Comparison of ENCODE assay signal across 10 cellular contexts in the genomic region with DNA sequence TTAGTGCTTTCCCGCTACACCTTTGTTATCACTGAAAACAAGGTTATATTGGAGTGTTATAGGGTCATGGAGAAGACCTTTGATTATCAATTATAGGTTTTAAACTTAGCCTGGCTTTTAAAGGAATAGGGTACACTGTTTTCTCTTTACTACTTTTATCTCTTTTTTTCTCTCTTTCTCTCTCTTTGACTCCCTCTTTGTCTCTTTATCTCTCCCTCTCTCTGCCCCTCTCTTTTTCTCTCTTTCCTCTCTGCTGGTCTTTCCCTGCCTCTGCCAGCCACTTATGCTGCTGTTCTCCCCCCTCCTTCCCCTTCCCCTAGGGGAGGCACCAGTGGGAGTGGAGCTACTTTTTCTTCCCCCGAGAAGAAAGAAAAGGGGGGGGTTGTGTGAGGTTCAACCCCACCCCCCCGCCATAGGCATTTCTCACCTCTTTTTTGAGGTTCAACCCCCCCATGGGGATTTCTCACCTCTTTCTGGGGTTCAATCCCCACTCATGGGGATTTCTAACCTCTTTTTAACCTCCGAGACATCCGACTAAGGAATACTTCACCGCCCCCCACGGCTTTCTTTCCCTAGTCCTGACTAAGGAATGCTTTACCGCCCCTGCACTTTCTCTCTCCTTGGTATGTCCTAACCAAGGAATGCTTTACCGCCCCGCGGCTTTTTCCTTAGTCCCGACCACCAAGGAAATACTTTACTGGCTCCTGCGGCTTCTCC. TPM values are rescaled to one million over a fixed set of nuclear protein-coding genes. Genes with fewer than 3 reads are reported as not detected.
DNase-seq lines count a peak whose midpoint lies in the region; ATAC-seq and TF ChIP-seq lines count a peak whose summit lies in the region.
"Had no signal": no experiment of that assay in that cellular context is flagged by ENCODE, and none has a peak within 500 bp of the region (broad histone marks: within the 10 kb centered on the region; RNA-seq: fewer than 3 reads in every experiment).

No MANE protein-coding gene starts in this region.

- H3F3A ChIP-seq in SK-N-SH (replicated peaks; ENCODE audit: insufficient read depth) = no peaks in the 10 kb centered on the region
- no peaks in the 10 kb centered on the region for H3F3A ChIP-seq in PC-9 (ENCODE audit: insufficient read depth, low read depth)

- H2AFZ ChIP-seq in SK-N-SH (ENCODE audit: low read depth) (0 out of 2 replicates have a peak overlapping the region, but pooled peaks have one; percentile 22), PC-9 (no peak overlapping the region)

- H3K27me3 ChIP-seq in SK-N-SH (ENCODE audit: insufficient read depth) (no peaks in the 10 kb centered on the region; the same call in 1 of the 2 replicates), PC-9 (ENCODE audit: insufficient read depth, low read depth) (peaks cover 24% of the 10 kb centered on the region; the same call in 1 of the 2 replicates)

- TF ChIP-seq RAD21 in SK-N-SH (IDR thresholded peaks at IDR 0.05; ENCODE audit: low read length) = no peak

- intact Hi-C loops in posterior vena cava (cut with DNase I) (no loop called here), PC-9 (cut with micrococcal nuclease; ENCODE audit: unreplicated experiment) (loop anchor here (5.0 to 10.0 kb wide), 3 partner anchors 167 to 640 kb away; a partner anchor contains a TSS)

- TF ChIP-seq CTCF in SK-N-SH (IDR thresholded peaks at IDR 0.05) (no peak), fibroblast of pulmonary artery (IDR thresholded peaks at IDR 0.05; ENCODE audit: low read length, missing control alignments) (no peak), PC-9 (conservative IDR thresholded peaks at IDR 0.05) (no peak)

- POLR2A ChIA-PET in SK-N-SH (lab: Yijun Ruan, JAX) = no interaction called here
- POLR2A ChIA-PET in PC-9 (lab: Charles Lee; ENCODE audit: unreplicated experiment) = no interaction called here

- CTCF ChIA-PET in SK-N-SH (lab: Yijun Ruan, JAX) = interaction anchor here (0.5 to 3.6 kb wide), 25 partner anchors 10 to 639 kb away, joined by 3 to 20 read pairs (median 4); a partner anchor contains a TSS
- CTCF ChIA-PET in PC-9 (lab: Charles Lee) = interaction anchor here (0.6 kb wide), 1 partner anchor 22 kb away, joined by 12 read pairs; no protein-coding TSS in a partner anchor

- no peak for DNase-seq in SK-N-SH
- DNase-seq in fibroblast of pulmonary artery (ENCODE audit: low read depth) = peak; percentile 75
- DNase-seq in posterior vena cava (ENCODE audit: low spot score) = peak; percentile 62
- DNase-seq in stimulated activated naive CD4-positive, alpha-beta T cell (lab: John Stamatoyannopoulos, UW) = no peak
- DNase-seq in activated T-cell treated with anti-CD3 and anti-CD28 coated beads, Interleukin-2, amount 50 U/mL, for 1 hour = no peak
- no peak for DNase-seq in PC-9

- no peak overlapping the region for H3K4me3 ChIP-seq in SK-N-SH (ENCODE audit: low read depth in 2 of 2, low read length in 1 of 2)
- H3K4me3 ChIP-seq in fibroblast of pulmonary artery (replicated peaks; ENCODE audit: low read depth, low read length) = peak overlapping the region; percentile 49
- no peak overlapping the region for H3K4me3 ChIP-seq in PC-9

- no peak overlapping the region for H3K27ac ChIP-seq in SK-N-SH (ENCODE audit: low read depth in 2 of 2, low read length in 1 of 2)
- H3K27ac ChIP-seq in PC-9 = no peak overlapping the region

- BruUV-seq in PC-9 (replicated peaks; lab: Mats Ljungman, UMichigan) = no TSS peak

- H3K4me2 ChIP-seq in SK-N-SH (peak overlapping the region; percentile 28; the same call in 1 of the 2 replicates), PC-9 (no peak overlapping the region)

- H4K20me1 ChIP-seq in SK-N-SH (ENCODE audit: insufficient read depth) (no peaks in the 10 kb centered on the region), PC-9 (ENCODE audit: insufficient read depth) (no peaks in the 10 kb centered on the region)

- peaks cover 7% of the 10 kb centered on the region; the same call in 1 of the 2 replicates for H3K9me3 ChIP-seq in ES-I3 (ENCODE audit: control insufficient read depth, insufficient read depth, low read length)
- no peaks in the 10 kb centered on the region for H3K9me3 ChIP-seq in SK-N-SH
- H3K9me3 ChIP-seq in PC-9 (ENCODE audit: insufficient read depth, low read depth) = no peaks in the 10 kb centered on the region

- H3K36me3 ChIP-seq in ES-I3 (ENCODE audit: insufficient read depth, low read length) (no peaks in the 10 kb centered on the region), SK-N-SH (replicated peaks in 1 of 2; ENCODE audit: control insufficient read depth in 1 of 2, insufficient read depth in 2 of 2, low read length in 1 of 2) (no peaks in the 10 kb centered on the region), PC-9 (ENCODE audit: low read depth) (no peaks in the 10 kb centered on the region)

- peak overlapping the region; percentile 47 for H3K9ac ChIP-seq in ES-I3 (ENCODE audit: low read depth, low read length)
- H3K9ac ChIP-seq in SK-N-SH = no peak overlapping the region

- no peak for ATAC-seq in GM21360 (IDR thresholded peaks at IDR 0.05; ENCODE audit: unreplicated experiment)
- ATAC-seq: natural killer cell treated with Interleukin-12 subunit alpha and Interleukin-12 subunit beta and Interleukin-15 and Interleukin-18, amount 100 ng/mL, for 72 hours had no signal

- peaks cover 22% of the 10 kb centered on the region for H3K4me1 ChIP-seq in ES-I3 (ENCODE audit: insufficient read depth, low read length)
- H3K4me1 ChIP-seq in SK-N-SH (ENCODE audit: control insufficient read depth in 1 of 2, insufficient read depth in 2 of 2, low read depth in 1 of 2, low read length in 1 of 2) = no peaks in the 10 kb centered on the region
- H3K4me1 ChIP-seq in PC-9 (replicated peaks; ENCODE audit: insufficient read depth) = no peaks in the 10 kb centered on the region

- 34% methylated on average over 13 of the region's 13 CpGs for whole genome bisulfite sequencing in SK-N-SH (ENCODE audit: low lambda C conversion rate)

- TF ChIP-seq EP300 in SK-N-SH (IDR thresholded peaks at IDR 0.05; ENCODE audit: borderline replicate concordance in 1 of 2, low read depth in 1 of 2, low read length in 1 of 2) = no peak

- H3K9me2 ChIP-seq in SK-N-SH (no peaks in the 10 kb centered on the region), PC-9 (ENCODE audit: insufficient read depth) (no peaks in the 10 kb centered on the region)

- H3K79me2 ChIP-seq in SK-N-SH (ENCODE audit: insufficient read depth) (no peaks in the 10 kb centered on the region), PC-9 (ENCODE audit: low read depth) (no peaks in the 10 kb centered on the region)

TF ChIP-seq in SK-N-SH, 30 proteins besides CTCF, POLR2A, EP300 and RAD21:
- no peak for TF ChIP-seq ELF1 (IDR thresholded peaks at IDR 0.05)

RNA-seq across cellular contexts. Expression of a gene that starts 17.2 kb away (rescaled TPM):
- 0.08 and 0.16 TPM in 2 replicates for polyA plus RNA-seq in SK-N-SH (2012; rRNA removed)
- 0.08 and 0.10 TPM in 2 replicates for polyA plus RNA-seq in SK-N-SH (2012; cell fraction: cytosol; rRNA removed)
- polyA plus RNA-seq in SK-N-SH (2012; cell fraction: nucleus; rRNA removed) = 0.19 and 0.20 TPM in 2 replicates
- total RNA-seq in posterior vena cava = not detected
- total RNA-seq in PC-9 (2021) = 0.05 and 0.09 TPM in 2 replicates
- total RNA-seq: activated CD4-positive, alpha-beta memory T cell treated with anti-CD3 and anti-CD28 coated beads, Interleukin-2, amount 10 ng/mL, durations not matched to agents 7 days and 5 days; natural killer cell treated with Interleukin-12 subunit alpha and Interleukin-12 subunit beta and Interleukin-15 and Interleukin-18, amount 100 ng/mL, for 72 hours had no signal

RNA-seq across cellular contexts. Expression of a gene that starts 53.4 kb away (rescaled TPM):
- polyA plus RNA-seq in SK-N-SH (2012; rRNA removed) = 51.0 and 65.7 TPM in 2 replicates
- 37.8 and 46.0 TPM in 2 replicates for polyA plus RNA-seq in SK-N-SH (2012; cell fraction: cytosol; rRNA removed)
- polyA plus RNA-seq in SK-N-SH (2012; cell fraction: nucleus; rRNA removed) = 138 and 143 TPM in 2 replicates
- total RNA-seq in posterior vena cava = 10 to 100 TPM; 37.2 to 42.5 TPM
- total RNA-seq in PC-9 (2021) = 74.0 and 76.2 TPM in 2 replicates

Comparison
In these comparisons a context has a peak if more than half of its experiments do, and no peak if none do; other contexts are left out.
1. DNase-seq: peak in fibroblast of pulmonary artery (single experiment) and posterior vena cava (single experiment); none in SK-N-SH (single experiment), stimulated activated naive CD4-positive, alpha-beta T cell (0 of 6), activated T-cell treated with anti-CD3 and anti-CD28 coated beads, Interleukin-2, amount 50 U/mL, for 1 hour (single experiment) and PC-9 (0 of 2).